ENCODE assay signal across 8 cellular contexts in the genomic region with DNA sequence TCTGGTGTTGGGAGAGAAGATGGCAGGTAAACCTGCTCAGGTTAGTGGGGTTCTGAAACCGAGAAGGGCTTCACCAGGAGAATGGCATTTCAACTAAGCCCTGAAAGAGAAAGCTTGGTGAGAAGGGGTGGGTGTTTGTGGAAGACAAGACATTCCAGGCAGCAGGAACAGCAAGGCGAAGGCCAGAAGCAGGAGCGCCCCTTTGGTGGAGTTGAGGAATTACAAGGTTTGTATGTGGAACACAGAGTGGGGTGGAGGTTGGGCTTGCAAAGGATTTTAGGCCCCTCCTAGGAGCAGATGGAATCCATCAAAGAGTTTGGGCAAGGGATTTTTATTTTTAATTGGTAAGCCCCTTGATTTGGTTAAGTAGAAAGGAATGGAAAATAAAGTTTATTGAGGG. TPM values are rescaled to one million over a fixed set of nuclear protein-coding genes. Genes with fewer than 3 reads are reported as not detected.
A peak's percentile ranks its signal among the peaks of the same experiment; 100 is the strongest.
DNase-seq lines count a peak whose midpoint lies in the region; ATAC-seq and TF ChIP-seq lines count a peak whose summit lies in the region.
"Had no signal": no experiment of that assay in that cellular context is flagged by ENCODE, and none has a peak within 500 bp of the region (broad histone marks: within the 10 kb centered on the region; RNA-seq: fewer than 3 reads in every experiment).

No MANE protein-coding gene starts in this region.

- H3K36me3 ChIP-seq in psoas muscle (ENCODE audit: insufficient read depth in 1 of 2, low read depth in 1 of 2) = no peaks in the 10 kb centered on the region

- no peaks in the 10 kb centered on the region for H3K27me3 Mint-ChIP-seq in chondrocyte (ENCODE audit: low read depth)

- peaks cover 10% of the 10 kb centered on the region for H3K4me1 Mint-ChIP-seq in chondrocyte (ENCODE audit: low read depth)

- no peak overlapping the region for H3K4me3 Mint-ChIP-seq in chondrocyte (ENCODE audit: unreplicated experiment)
- H3K4me3 Mint-ChIP-seq: T-helper 1 cell treated with Interleukin-12 subunit alpha and Interleukin-12 subunit beta and Interleukin-4 antibody, amounts not matched to agents 30 μg/mL and 1 μg/mL, for 36 hours had no signal

- 73 to 87% (median 77%) methylated on average over 3 of the region's 3 CpGs for WGBS in psoas muscle, 3 donors

- H3K9me3 ChIP-seq in psoas muscle = no peaks in the 10 kb centered on the region

- H3K4me1 ChIP-seq in psoas muscle = peaks cover 18% of the 10 kb centered on the region

- DNase-seq in GM10266 (ENCODE audit: extremely low spot score) (no peak), NAMALWA (ENCODE audit: low spot score) (peak; percentile 48), chondrocyte (ENCODE audit: low spot score) (no peak), psoas muscle (no peak), DMS153 (lab: John Stamatoyannopoulos, UW) (no peak), NCI-H1048 (lab: John Stamatoyannopoulos, UW) (no peak)

- intact Hi-C loops in psoas muscle (cut with DNase I) = no loop called here

- H3K27ac ChIP-seq in psoas muscle = peak overlapping the region; percentile 77

- peak in 2 of 4 donors; percentile 39 to 45 for ATAC-seq in psoas muscle
- ATAC-seq in HG02610 (IDR thresholded peaks at IDR 0.05; ENCODE audit: unreplicated experiment) = no peak

- no peak overlapping the region for H3K4me3 ChIP-seq in psoas muscle

- no peaks in the 10 kb centered on the region for H3K27me3 ChIP-seq in psoas muscle (ENCODE audit: insufficient read depth in 3 of 3, low read length in 2 of 3)

- H3K36me3 Mint-ChIP-seq in chondrocyte (ENCODE audit: low read depth) = no peaks in the 10 kb centered on the region

- TF ChIP-seq CTCF in GM10266 (IDR thresholded peaks at IDR 0.05; ENCODE audit: control insufficient read depth, insufficient read depth, low read depth, missing control alignments) (peak; percentile 45), chondrocyte (IDR thresholded peaks at IDR 0.05) (peak; percentile 66), psoas muscle (IDR thresholded peaks at IDR 0.05) (no peak)

- H3K9me3 Mint-ChIP-seq in chondrocyte (ENCODE audit: low read depth) = no peaks in the 10 kb centered on the region
- H3K9me3 Mint-ChIP-seq: T-helper 1 cell treated with Interleukin-12 subunit alpha and Interleukin-12 subunit beta and Interleukin-4 antibody, amounts not matched to agents 30 μg/mL and 1 μg/mL, for 36 hours had no signal

- no peak overlapping the region for H3K27ac Mint-ChIP-seq in chondrocyte (ENCODE audit: unreplicated experiment)
- H3K27ac Mint-ChIP-seq: T-helper 1 cell treated with Interleukin-12 subunit alpha and Interleukin-12 subunit beta and Interleukin-4 antibody, amounts not matched to agents 30 μg/mL and 1 μg/mL, for 36 hours had no signal

RNA-seq across cellular contexts. Expression of a gene that starts 24.8 kb away (rescaled TPM):
- total RNA-seq in chondrocyte (41.7 to 47.8 TPM (median 42.9 TPM) in 3 replicates), psoas muscle (10 to 100 TPM; 41.4 to 68.9 (median 52.3) TPM)
- polyA plus RNA-seq in psoas muscle = 10 to 100 TPM; 19.8 to 53.1 (median 36.2) TPM

RNA-seq across cellular contexts. Expression of a gene that starts 26.9 kb away (rescaled TPM):
- total RNA-seq in chondrocyte (485 to 589 TPM (median 492 TPM) in 3 replicates), psoas muscle (100 to 1,000 TPM; 486 to 688 (median 592) TPM)
- 1,000 to 10,000 TPM in 2 of 3 donors, 100 to 1,000 TPM in 1; 842 to 1,926 (median 1,102) TPM for polyA plus RNA-seq in psoas muscle

RNA-seq across cellular contexts. Expression of a gene that starts 59.7 kb away (rescaled TPM):
- 36.2 to 36.5 TPM (median 36.4 TPM) in 3 replicates for total RNA-seq in chondrocyte
- 10 to 100 TPM; 53.4 to 72.1 (median 63.4) TPM for total RNA-seq in psoas muscle
- polyA plus RNA-seq in psoas muscle = 100 to 1,000 TPM in 2 of 3 donors, 10 to 100 TPM in 1; 45.2 to 162 (median 116) TPM
